18 cellular contexts compared by ENCODE assay signal in genomic region chr14:32495435-32495734, GRCh38.
DNase-seq lines count a peak whose midpoint lies in the region; ATAC-seq and TF ChIP-seq lines count a peak whose summit lies in the region.
"Had no signal": no experiment of that assay in that cellular context is flagged by ENCODE, and none has a peak within 500 bp of the region (broad histone marks: within the 10 kb centered on the region; RNA-seq: fewer than 3 reads in every experiment).

No MANE protein-coding gene starts in this region.

- DNase-seq in SJCRH30 (no peak), esophagus muscularis mucosa (ENCODE audit: extremely low spot score) (no peak), NCI-H524 treated with DMSO at 0.1 percent for 48 hours (lab: John Stamatoyannopoulos, UW) (no peak)
- DNase-seq in NK-92 treated with Interleukin-12 subunit alpha and Interleukin-12 subunit beta, amount 100 ng/mL, for 24 hours (lab: John Stamatoyannopoulos, UW): no peak
- no peak for DNase-seq in activated CD4-positive, alpha-beta T cell treated with anti-CD3 and anti-CD28 coated beads, Interleukin-2, amount 10 ng/mL, durations not matched to agents 7 days and 5 days
- DNase-seq: activated gamma-delta T cell treated with Interleukin-2 at 50 U/mL for 16 hours; activated T-cell treated with anti-CD3 and anti-CD28 coated beads for 4 hours; adrenal gland; CD8-positive, alpha-beta T cell; effector memory CD4-positive, alpha-beta T cell; esophagus squamous epithelium; naive thymus-derived CD8-positive, alpha-beta T cell; pancreas; stimulated activated CD4-positive, alpha-beta T cell treated with anti-CD3 and anti-CD28 coated beads, Interleukin-15, amount 100 ng/mL, for 24 hours; T-cell had no signal

- H3K4me3 Mint-ChIP-seq in activated CD4-positive, alpha-beta T cell treated with anti-CD3 and anti-CD28 coated beads, Interleukin-2, amount 10 ng/mL, durations not matched to agents 7 days and 5 days: no peak overlapping the region
- H3K4me3 Mint-ChIP-seq: CD8-positive, alpha-beta T cell; naive thymus-derived CD8-positive, alpha-beta T cell; T-cell had no signal

- intact Hi-C loops in esophagus muscularis mucosa (cut with DNase I): no loop called here

- TF ChIP-seq EP300 in esophagus muscularis mucosa (IDR thresholded peaks at IDR 0.05): no peak

- ATAC-seq in HG03159 (IDR thresholded peaks at IDR 0.05; ENCODE audit: unreplicated experiment): no peak
- ATAC-seq: CD8-positive, alpha-beta T cell; naive thymus-derived CD8-positive, alpha-beta T cell; T-cell had no signal

- H3K27me3 Mint-ChIP-seq in activated CD4-positive, alpha-beta T cell treated with anti-CD3 and anti-CD28 coated beads, Interleukin-2, amount 10 ng/mL, durations not matched to agents 7 days and 5 days: peaks cover 7% of the 10 kb centered on the region

- H3K4me1 ChIP-seq in SJCRH30: peaks cover 30% of the 10 kb centered on the region
- peaks cover 21 to 70% (median 65%) of the 10 kb centered on the region in 4 donors for H3K4me1 ChIP-seq in esophagus muscularis mucosa
- H3K4me1 ChIP-seq in muscle layer of colon (ENCODE audit: insufficient read depth, low read length): peaks cover 34% of the 10 kb centered on the region
- peaks cover 8% of the 10 kb centered on the region for H3K4me1 ChIP-seq in stomach smooth muscle (ENCODE audit: control insufficient read depth, insufficient read depth, low read length)
- H3K4me1 ChIP-seq: pancreas had no signal

- POLR2A ChIA-PET in activated CD4-positive, alpha-beta T cell treated with anti-CD3 and anti-CD28 coated beads, Interleukin-2, amount 10 ng/mL, durations not matched to agents 7 days and 5 days (lab: Charles Lee): no interaction called here

- CTCF ChIA-PET in activated CD4-positive, alpha-beta T cell treated with anti-CD3 and anti-CD28 coated beads, Interleukin-2, amount 10 ng/mL, durations not matched to agents 7 days and 5 days (lab: Charles Lee): no interaction called here

- no peaks in the 10 kb centered on the region for H3K36me3 Mint-ChIP-seq in activated CD4-positive, alpha-beta T cell treated with anti-CD3 and anti-CD28 coated beads, Interleukin-2, amount 10 ng/mL, durations not matched to agents 7 days and 5 days (ENCODE audit: low read depth)
- H3K36me3 Mint-ChIP-seq: CD8-positive, alpha-beta T cell; naive thymus-derived CD8-positive, alpha-beta T cell; T-cell had no signal

- H3K9me3 ChIP-seq in SJCRH30 (replicated peaks): no peaks in the 10 kb centered on the region
- H3K9me3 ChIP-seq in esophagus muscularis mucosa: no peaks in the 10 kb centered on the region
- H3K9me3 ChIP-seq in muscle layer of colon (ENCODE audit: low read length): no peaks in the 10 kb centered on the region
- no peaks in the 10 kb centered on the region for H3K9me3 ChIP-seq in stomach smooth muscle (ENCODE audit: control insufficient read depth in 2 of 2, low read length in 2 of 2)
- H3K9me3 ChIP-seq: adrenal gland, esophagus squamous epithelium, pancreas had no signal

- H3K9me3 Mint-ChIP-seq in activated CD4-positive, alpha-beta T cell treated with anti-CD3 and anti-CD28 coated beads, Interleukin-2, amount 10 ng/mL, durations not matched to agents 7 days and 5 days: no peaks in the 10 kb centered on the region
- H3K9me3 Mint-ChIP-seq: CD8-positive, alpha-beta T cell; naive thymus-derived CD8-positive, alpha-beta T cell; T-cell had no signal

- H3K27ac Mint-ChIP-seq in activated CD4-positive, alpha-beta T cell treated with anti-CD3 and anti-CD28 coated beads, Interleukin-2, amount 10 ng/mL, durations not matched to agents 7 days and 5 days: no peak overlapping the region
- H3K27ac Mint-ChIP-seq: CD8-positive, alpha-beta T cell; naive thymus-derived CD8-positive, alpha-beta T cell; T-cell had no signal

- H3K27me3 ChIP-seq in SJCRH30 (no peaks in the 10 kb centered on the region), esophagus muscularis mucosa (no peaks in the 10 kb centered on the region), muscle layer of colon (ENCODE audit: control insufficient read depth in 1 of 2, insufficient read depth in 2 of 2, low read length in 2 of 2) (no peaks in the 10 kb centered on the region), stomach smooth muscle (ENCODE audit: control insufficient read depth in 1 of 2, insufficient read depth in 2 of 2, low read length in 2 of 2) (no peaks in the 10 kb centered on the region)
- H3K27me3 ChIP-seq: adrenal gland, esophagus squamous epithelium, pancreas had no signal

- H3K9ac ChIP-seq in muscle layer of colon (ENCODE audit: low read length) (peak overlapping the region; percentile 57), stomach smooth muscle (ENCODE audit: low read length in 2 of 2) (peak overlapping the region; percentile 21 to 25)

- 46% methylated on average over 6 of the region's 6 CpGs for WGBS in esophagus muscularis mucosa

- H3K4me1 Mint-ChIP-seq in activated CD4-positive, alpha-beta T cell treated with anti-CD3 and anti-CD28 coated beads, Interleukin-2, amount 10 ng/mL, durations not matched to agents 7 days and 5 days: no peaks in the 10 kb centered on the region
- H3K4me1 Mint-ChIP-seq: T-cell had no signal

- no peak for TF ChIP-seq CTCF in esophagus muscularis mucosa (IDR thresholded peaks at IDR 0.05)

- no peaks in the 10 kb centered on the region for H3K36me3 ChIP-seq in SJCRH30
- no peaks in the 10 kb centered on the region for H3K36me3 ChIP-seq in esophagus muscularis mucosa
- no peaks in the 10 kb centered on the region for H3K36me3 ChIP-seq in muscle layer of colon (ENCODE audit: insufficient read depth, low read length)
- H3K36me3 ChIP-seq in stomach smooth muscle (ENCODE audit: control insufficient read depth in 2 of 2, insufficient read depth in 2 of 2, low read length in 2 of 2): no peaks in the 10 kb centered on the region
- H3K36me3 ChIP-seq: adrenal gland, esophagus squamous epithelium, pancreas had no signal

- H3K4me3 ChIP-seq in SJCRH30 (peak overlapping the region; percentile 53), esophagus muscularis mucosa (peak overlapping the region; percentile 27 to 44 (median 38)), muscle layer of colon (ENCODE audit: low read depth in 1 of 2, low read length in 2 of 2) (peak overlapping the region in 1 of 2 donors; percentile 49), stomach smooth muscle (ENCODE audit: low read length in 2 of 2) (peak overlapping the region; percentile 52 to 64)
- H3K4me3 ChIP-seq: adrenal gland, pancreas had no signal

- H3K27ac ChIP-seq in SJCRH30 (peak overlapping the region; percentile 86), esophagus muscularis mucosa (replicated peaks in 1 of 4) (peak overlapping the region; percentile 73 to 80 (median 76)), muscle layer of colon (ENCODE audit: low read depth, low read length) (peak overlapping the region; percentile 16), stomach smooth muscle (ENCODE audit: low read length) (peak overlapping the region; percentile 56)
- H3K27ac ChIP-seq: adrenal gland, pancreas had no signal

- TF ChIP-seq POLR2A in esophagus muscularis mucosa (IDR thresholded peaks at IDR 0.05; ENCODE audit: low read depth): no peak

Comparison
In these comparisons a context has a peak if more than half of its experiments do, and no peak if none do; other contexts are left out.
1. H3K27ac ChIP-seq: peak in every context shown above with its lines; median percentile 86 in SJCRH30; 76 in esophagus muscularis mucosa; 56 in stomach smooth muscle; 16 in muscle layer of colon.